1 cellular context compared by ENCODE assay signal in genomic region chr9:113151696-113152630, GRCh38.
TF ChIP-seq lines count a peak whose summit lies in the region.

No MANE protein-coding gene starts in this region.

TF ChIP-seq in K562, 482 proteins besides CTCF, POLR2A, EP300 and RAD21 (continued from another document):
- TF ChIP-seq STAT6 (CRISPR knock-in tag; IDR thresholded peaks at IDR 0.05) (no peak), KDM1A (IDR thresholded peaks at IDR 0.05) (peak; percentile 85 to 89), RCOR1 (IDR thresholded peaks at IDR 0.05; ENCODE audit: borderline replicate concordance in 1 of 2, low read depth in 2 of 2, low read length in 2 of 2) (peak; percentile 70 to 95; a peak in 3 of 4 replicates)
